ENCODE assay signal across 16 cellular contexts in genomic region chr20:1490643-1491042, GRCh38. TPM values are rescaled to one million over a fixed set of nuclear protein-coding genes. Genes with fewer than 3 reads are reported as not detected.
DNase-seq lines count a peak whose midpoint lies in the region; ATAC-seq and TF ChIP-seq lines count a peak whose summit lies in the region.
"Had no signal": no experiment of that assay in that cellular context is flagged by ENCODE, and none has a peak within 500 bp of the region (broad histone marks: within the 10 kb centered on the region; RNA-seq: fewer than 3 reads in every experiment).

No MANE protein-coding gene starts in this region.

- no peaks in the 10 kb centered on the region for H3K79me2 ChIP-seq in parathyroid adenoma

- CTCF ChIA-PET in activated CD8-positive, alpha-beta memory T cell treated with anti-CD3 and anti-CD28 coated beads, Interleukin-2, amount 10 ng/mL, durations not matched to agents 7 days and 5 days (lab: Charles Lee): interaction anchor here (1.0 to 1.5 kb wide), 3 partner anchors 13 to 382 kb away, joined by 3 to 9 read pairs (median 6); no protein-coding TSS in a partner anchor

- no peak overlapping the region for H3K27ac Mint-ChIP-seq in activated CD8-positive, alpha-beta memory T cell treated with anti-CD3 and anti-CD28 coated beads, Interleukin-2, amount 10 ng/mL, durations not matched to agents 7 days and 5 days
- H3K27ac Mint-ChIP-seq in mesothelial cell of epicardium: no peak overlapping the region
- H3K27ac Mint-ChIP-seq: activated naive CD4-positive, alpha-beta T cell treated with anti-CD3 and anti-CD28 coated beads, Interleukin-2, amount 50 U/mL, for 24 hours; nephron; T-cell had no signal

- no peak overlapping the region for H3K4me3 Mint-ChIP-seq in activated CD8-positive, alpha-beta memory T cell treated with anti-CD3 and anti-CD28 coated beads, Interleukin-2, amount 10 ng/mL, durations not matched to agents 7 days and 5 days
- no peak overlapping the region for H3K4me3 Mint-ChIP-seq in mesothelial cell of epicardium
- H3K4me3 Mint-ChIP-seq: activated naive CD4-positive, alpha-beta T cell treated with anti-CD3 and anti-CD28 coated beads, Interleukin-2, amount 50 U/mL, for 24 hours; nephron; T-cell had no signal

- H3K36me3 ChIP-seq in BLaER1 (no peaks in the 10 kb centered on the region), Peyer's patch (no peaks in the 10 kb centered on the region), esophagus (ENCODE audit: control insufficient read depth in 2 of 2, insufficient read depth in 2 of 2, low read length in 1 of 2) (no peaks in the 10 kb centered on the region), parathyroid adenoma (ENCODE audit: control insufficient read depth, insufficient read depth, low read length) (no peaks in the 10 kb centered on the region)
- H3K36me3 ChIP-seq: cardiac muscle cell had no signal

- H3K4me3 ChIP-seq in BLaER1 (no peak overlapping the region), Peyer's patch (peak overlapping the region in 2 of 4 donors; percentile 20 to 25), esophagus (ENCODE audit: low read depth in 1 of 2, low read length in 2 of 2) (no peak overlapping the region), parathyroid adenoma (ENCODE audit: low read depth, low read length) (no peak overlapping the region)
- H3K4me3 ChIP-seq: cardiac muscle cell had no signal

- H3K9ac ChIP-seq in BLaER1: no peak overlapping the region
- H3K9ac ChIP-seq in parathyroid adenoma: no peak overlapping the region

- TF ChIP-seq POLR2A in Peyer's patch (IDR thresholded peaks at IDR 0.05): no peak

- H3K4me1 Mint-ChIP-seq in activated CD8-positive, alpha-beta memory T cell treated with anti-CD3 and anti-CD28 coated beads, Interleukin-2, amount 10 ng/mL, durations not matched to agents 7 days and 5 days: peaks cover 6% of the 10 kb centered on the region
- no peaks in the 10 kb centered on the region for H3K4me1 Mint-ChIP-seq in mesothelial cell of epicardium
- H3K4me1 Mint-ChIP-seq: activated naive CD4-positive, alpha-beta T cell treated with anti-CD3 and anti-CD28 coated beads, Interleukin-2, amount 50 U/mL, for 24 hours; nephron had no signal

- peaks cover 2% of the 10 kb centered on the region for H3K9me3 Mint-ChIP-seq in activated CD8-positive, alpha-beta memory T cell treated with anti-CD3 and anti-CD28 coated beads, Interleukin-2, amount 10 ng/mL, durations not matched to agents 7 days and 5 days (ENCODE audit: low read depth)
- H3K9me3 Mint-ChIP-seq in mesothelial cell of epicardium: no peaks in the 10 kb centered on the region
- H3K9me3 Mint-ChIP-seq: activated naive CD4-positive, alpha-beta T cell treated with anti-CD3 and anti-CD28 coated beads, Interleukin-2, amount 50 U/mL, for 24 hours; nephron had no signal

- ATAC-seq in activated CD8-positive, alpha-beta memory T cell treated with anti-CD3 and anti-CD28 coated beads, Interleukin-2, amount 10 ng/mL, durations not matched to agents 7 days and 5 days: no peak
- no peak for ATAC-seq in GM21576 (IDR thresholded peaks at IDR 0.05; ENCODE audit: unreplicated experiment)
- ATAC-seq: stimulated activated naive B cell treated with anti-CD40 and anti-IgM and Interleukin-4, amounts not matched to agents 10 μg/mL and 1 μg/mL and 100 μg/mL, for 72 hours; T-cell had no signal

- H3K4me1 ChIP-seq in BLaER1 (peaks cover 47% of the 10 kb centered on the region), Peyer's patch (no peaks in the 10 kb centered on the region), esophagus (ENCODE audit: control insufficient read depth in 2 of 2, insufficient read depth in 2 of 2, low read length in 1 of 2) (peaks cover 0 to 2% of the 10 kb centered on the region in 2 donors), parathyroid adenoma (no peaks in the 10 kb centered on the region)

- H4K20me1 ChIP-seq in BLaER1: no peaks in the 10 kb centered on the region

- no peak for DNase-seq in Peyer's patch
- DNase-seq in middle frontal gyrus (ENCODE audit: extremely low spot score, low spot score): no peak
- DNase-seq in activated CD8-positive, alpha-beta memory T cell treated with anti-CD3 and anti-CD28 coated beads, Interleukin-2, amount 10 ng/mL, durations not matched to agents 7 days and 5 days: no peak
- DNase-seq in mesothelial cell of epicardium (ENCODE audit: low spot score in 2 of 2, unreplicated experiment in 2 of 2): no peak
- DNase-seq: activated CD4-positive, CD25-positive, alpha-beta regulatory T cell; activated CD8-positive, alpha-beta memory T cell treated with anti-CD3 and anti-CD28 coated beads, Interleukin-2, amount 50 U/mL, for 48 hours; NCI-H226; stimulated activated naive B cell treated with anti-CD40 and anti-IgM and Interleukin-4, amounts not matched to agents 10 μg/mL and 1 μg/mL and 100 μg/mL, for 72 hours had no signal

- no peak overlapping the region for H2AFZ ChIP-seq in parathyroid adenoma

- H3K9me3 ChIP-seq in BLaER1 (peaks cover 6% of the 10 kb centered on the region), Peyer's patch (no peaks in the 10 kb centered on the region), esophagus (ENCODE audit: control insufficient read depth in 2 of 2, insufficient read depth in 1 of 2, low read depth in 1 of 2, low read length in 1 of 2) (no peaks in the 10 kb centered on the region), parathyroid adenoma (ENCODE audit: control insufficient read depth, low read length) (no peaks in the 10 kb centered on the region)

- no peak overlapping the region for H3K27ac ChIP-seq in BLaER1
- peak overlapping the region in 3 of 4 donors; percentile 32 to 60 (median 57) for H3K27ac ChIP-seq in Peyer's patch
- H3K27ac ChIP-seq in esophagus (ENCODE audit: low read depth in 2 of 2, low read length in 1 of 2): peak overlapping the region; percentile 3 to 85
- H3K27ac ChIP-seq in parathyroid adenoma: peak overlapping the region; percentile 39
- H3K27ac ChIP-seq: cardiac muscle cell had no signal

- 73 to 78% methylated on average over 6 of the region's 6 CpGs for WGBS in esophagus, 2 donors

- no peak for TF ChIP-seq CTCF in Peyer's patch (IDR thresholded peaks at IDR 0.05)
- no peak for TF ChIP-seq CTCF in parathyroid adenoma (IDR thresholded peaks at IDR 0.05)
- TF ChIP-seq CTCF in mesothelial cell of epicardium (IDR thresholded peaks at IDR 0.05; ENCODE audit: unreplicated experiment): no peak

- H3K27me3 Mint-ChIP-seq in activated CD8-positive, alpha-beta memory T cell treated with anti-CD3 and anti-CD28 coated beads, Interleukin-2, amount 10 ng/mL, durations not matched to agents 7 days and 5 days: peaks cover 59% of the 10 kb centered on the region
- H3K27me3 Mint-ChIP-seq in mesothelial cell of epicardium (ENCODE audit: low read depth): peaks cover 66% of the 10 kb centered on the region

- H3K4me2 ChIP-seq in BLaER1 (peak overlapping the region; percentile 62), parathyroid adenoma (ENCODE audit: low read length) (no peak overlapping the region)

- no peaks in the 10 kb centered on the region for H3K36me3 Mint-ChIP-seq in activated CD8-positive, alpha-beta memory T cell treated with anti-CD3 and anti-CD28 coated beads, Interleukin-2, amount 10 ng/mL, durations not matched to agents 7 days and 5 days
- no peaks in the 10 kb centered on the region for H3K36me3 Mint-ChIP-seq in mesothelial cell of epicardium
- H3K36me3 Mint-ChIP-seq: activated naive CD4-positive, alpha-beta T cell treated with anti-CD3 and anti-CD28 coated beads, Interleukin-2, amount 50 U/mL, for 24 hours; stimulated activated naive B cell treated with anti-CD40 and anti-IgM and Interleukin-4, amounts not matched to agents 10 μg/mL and 1 μg/mL and 100 μg/mL, for 72 hours; T-cell had no signal

- H3K27me3 ChIP-seq in BLaER1: no peaks in the 10 kb centered on the region
- H3K27me3 ChIP-seq in Peyer's patch: no peaks in the 10 kb centered on the region
- no peaks in the 10 kb centered on the region for H3K27me3 ChIP-seq in esophagus (ENCODE audit: control insufficient read depth in 1 of 2, insufficient read depth in 2 of 2, low read length in 2 of 2)
- H3K27me3 ChIP-seq in parathyroid adenoma (ENCODE audit: control insufficient read depth, insufficient read depth, low read length): no peaks in the 10 kb centered on the region

RNA-seq across cellular contexts. Expression of gene SIRPB2, which starts 0.6 kb away (rescaled TPM):
- total RNA-seq in Peyer's patch (1 to 10 TPM in 2 of 4 donors, not detected in 2; 6.7 to 6.8 TPM), mesothelial cell of epicardium (not detected in 3 replicates)
- polyA plus RNA-seq in esophagus: under 1 TPM; 0.41 to 0.75 TPM
- total RNA-seq in activated CD8-positive, alpha-beta memory T cell treated with anti-CD3 and anti-CD28 coated beads, Interleukin-2, amount 10 ng/mL, durations not matched to agents 7 days and 5 days: not detected
- total RNA-seq: cardiac muscle cell had no signal
- polyA plus RNA-seq: cardiac muscle cell had no signal

RNA-seq across cellular contexts. Expression of gene NSFL1C, which starts 24.0 kb away (rescaled TPM):
- total RNA-seq in Peyer's patch (10 to 100 TPM; 49.9 to 82.5 (median 59.8) TPM), mesothelial cell of epicardium (73.7 to 76.7 TPM (median 74.8 TPM) in 3 replicates)
- 10 to 100 TPM; 44.4 to 69.4 TPM for polyA plus RNA-seq in esophagus
- total RNA-seq in activated CD8-positive, alpha-beta memory T cell treated with anti-CD3 and anti-CD28 coated beads, Interleukin-2, amount 10 ng/mL, durations not matched to agents 7 days and 5 days: 10 to 100 TPM; 55.6 to 65.0 TPM
